8 cellular contexts compared by ENCODE assay signal in the genomic region with DNA sequence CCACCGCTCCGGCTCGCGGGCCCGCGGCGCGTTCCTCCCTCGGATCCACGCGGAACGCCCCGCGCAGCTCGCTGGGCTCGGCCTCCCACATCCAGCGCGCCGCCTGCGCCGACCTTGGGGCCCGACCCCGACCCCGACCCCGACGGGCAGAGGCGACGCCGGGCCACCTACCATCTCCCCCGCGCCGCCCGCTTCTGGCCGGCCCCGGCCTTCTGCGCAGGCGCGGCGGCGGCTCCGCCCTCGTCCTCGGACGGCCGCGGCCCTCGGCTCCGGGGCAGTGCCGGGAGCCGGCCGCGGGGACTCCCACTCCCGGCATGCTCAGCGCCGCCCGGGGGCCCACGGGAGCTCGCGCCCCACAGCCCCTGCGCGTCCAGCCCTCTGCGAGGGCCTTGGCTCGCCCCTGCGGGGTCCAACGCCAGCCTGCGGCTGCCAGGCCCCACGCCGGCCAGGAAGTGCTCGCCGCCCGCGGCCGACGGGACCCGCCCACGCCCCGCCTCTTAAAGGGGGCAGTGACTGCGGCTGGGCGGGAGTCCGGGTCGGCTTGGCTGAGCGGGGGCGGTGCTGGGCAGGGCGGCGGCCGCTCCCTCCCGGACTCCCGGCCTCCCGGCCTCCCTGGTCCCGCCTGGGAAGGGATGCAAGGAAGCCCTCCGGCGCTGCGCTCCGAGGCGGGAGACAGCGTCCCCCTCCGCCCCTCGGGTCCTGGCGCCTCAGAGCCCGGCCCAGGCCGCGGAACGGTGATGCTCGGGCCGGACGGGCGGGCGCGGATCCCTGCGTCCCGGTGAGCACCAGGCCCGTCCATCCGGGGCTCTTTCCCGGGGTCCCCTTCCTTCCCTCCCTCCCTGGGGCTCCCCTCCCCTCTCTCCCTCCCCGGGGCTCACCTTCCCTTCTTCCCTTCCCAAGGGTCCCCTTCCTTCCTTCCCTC. TPM values are rescaled to one million over a fixed set of nuclear protein-coding genes. Genes with fewer than 3 reads are reported as not detected.
DNase-seq lines count a peak whose midpoint lies in the region; ATAC-seq and TF ChIP-seq lines count a peak whose summit lies in the region.

Gene DCUN1D2, minus strand, starts transcription at position 216 of the 922 bp plus-strand sequence. Its CDS starts 42 bp downstream, at position 174.

- no peak for TF ChIP-seq CTCF in IMR-90 (conservative IDR thresholded peaks at IDR 0.05; ENCODE audit: low read depth, low read length)
- TF ChIP-seq CTCF in fibroblast of pulmonary artery (IDR thresholded peaks at IDR 0.05; ENCODE audit: low read length, missing control alignments), result no peak
- TF ChIP-seq CTCF in nephron progenitor cell (IDR thresholded peaks at IDR 0.05), result no peak

- H3K36me3 Mint-ChIP-seq in activated T-helper 17 cell treated with anti-CD3 and anti-CD28 coated beads, Interleukin-2, amount 50 U/mL, for 72 hours (ENCODE audit: low read depth), result peaks cover 29% of the 10 kb centered on the region
- peaks cover 2% of the 10 kb centered on the region for H3K36me3 Mint-ChIP-seq in nephron progenitor cell (ENCODE audit: low read depth)
- peaks cover 10% of the 10 kb centered on the region for H3K36me3 Mint-ChIP-seq in stimulated activated naive CD8-positive, alpha-beta T cell treated with anti-CD3 and anti-CD28 coated beads, Interleukin-15, Interleukin-2, amounts not matched to agents 100 ng/mL and 50 ng/mL, for 24 hours (ENCODE audit: low read depth)

- POLR2A ChIA-PET in IMR-90 (lab: Charles Lee; ENCODE audit: unreplicated experiment), result interaction anchor here (0.6 kb wide), 2 partner anchors 10 to 11 kb away, joined by 7 to 8 read pairs; no protein-coding TSS in a partner anchor

- H3K27ac Mint-ChIP-seq in activated T-helper 17 cell treated with anti-CD3 and anti-CD28 coated beads, Interleukin-2, amount 50 U/mL, for 72 hours, result peak within 1 kb of the TSS; percentile 87
- H3K27ac Mint-ChIP-seq in nephron progenitor cell, result peak within 1 kb of the TSS; percentile 98
- peak within 1 kb of the TSS; percentile 78 for H3K27ac Mint-ChIP-seq in stimulated activated naive CD8-positive, alpha-beta T cell treated with anti-CD3 and anti-CD28 coated beads, Interleukin-15, Interleukin-2, amounts not matched to agents 100 ng/mL and 50 ng/mL, for 24 hours

- peak within 1 kb of the TSS; percentile 39 for H3K18ac ChIP-seq in IMR-90 (ENCODE audit: low read depth, low read length)

- H3K4me3 ChIP-seq in IMR-90 (ENCODE audit: insufficient read depth, low read depth, low read length) (peak within 1 kb of the TSS; percentile 77), fibroblast of pulmonary artery (replicated peaks; ENCODE audit: low read depth, low read length) (peak within 1 kb of the TSS; percentile 88)

- H3K4me3 Mint-ChIP-seq in activated T-helper 17 cell treated with anti-CD3 and anti-CD28 coated beads, Interleukin-2, amount 50 U/mL, for 72 hours, result peak within 1 kb of the TSS; percentile 93
- peak within 1 kb of the TSS; percentile 93 for H3K4me3 Mint-ChIP-seq in nephron progenitor cell
- H3K4me3 Mint-ChIP-seq in stimulated activated naive CD8-positive, alpha-beta T cell treated with anti-CD3 and anti-CD28 coated beads, Interleukin-15, Interleukin-2, amounts not matched to agents 100 ng/mL and 50 ng/mL, for 24 hours, result peak within 1 kb of the TSS; percentile 93

- H3K27me3 ChIP-seq in IMR-90 (ENCODE audit: control insufficient read depth, insufficient read depth, low read length), result no peaks in the 10 kb centered on the region

- BruUV-seq in IMR-90 (replicated peaks; lab: Mats Ljungman, UMichigan), result no TSS peak

- H3K4me2 ChIP-seq in IMR-90 (ENCODE audit: low read depth, low read length), result peak within 1 kb of the TSS; percentile 88

- H4K8ac ChIP-seq in IMR-90 (ENCODE audit: low read depth in 2 of 2, low read length in 2 of 2), result peak within 1 kb of the TSS; percentile 12 to 57; a peak in 3 of 4 replicates

- CTCF ChIA-PET in IMR-90 (lab: Yijun Ruan, JAX), result no interaction called here

- H3K4ac ChIP-seq in IMR-90 (ENCODE audit: low read depth, low read length), result peak within 1 kb of the TSS; percentile 77

- peaks cover 12% of the 10 kb centered on the region for H3K36me3 ChIP-seq in IMR-90 (ENCODE audit: control insufficient read depth, insufficient read depth, low read length)

- H3K27me3 Mint-ChIP-seq in activated T-helper 17 cell treated with anti-CD3 and anti-CD28 coated beads, Interleukin-2, amount 50 U/mL, for 72 hours, result no peaks in the 10 kb centered on the region
- peaks cover 3% of the 10 kb centered on the region for H3K27me3 Mint-ChIP-seq in nephron progenitor cell (ENCODE audit: low read depth, poor library complexity)
- no peaks in the 10 kb centered on the region for H3K27me3 Mint-ChIP-seq in stimulated activated naive CD8-positive, alpha-beta T cell treated with anti-CD3 and anti-CD28 coated beads, Interleukin-15, Interleukin-2, amounts not matched to agents 100 ng/mL and 50 ng/mL, for 24 hours

- H2BK15ac ChIP-seq in IMR-90 (ENCODE audit: low read depth, low read length), result no peak within 1 kb of the TSS

- H4K20me1 ChIP-seq in IMR-90 (ENCODE audit: insufficient read depth, low read length), result peaks cover 69% of the 10 kb centered on the region

- H2AK5ac ChIP-seq in IMR-90 (ENCODE audit: low read depth, low read length), result peak within 1 kb of the TSS; percentile 84

- peak; percentile 35; the same call in 1 of the 2 replicates for TF ChIP-seq POLR2A in IMR-90 (IDR thresholded peaks at IDR 0.05; ENCODE audit: low read depth, low read length)

- H3K9me1 ChIP-seq in IMR-90 (ENCODE audit: insufficient read depth, low read length), result peaks cover 32% of the 10 kb centered on the region

- H3K27ac ChIP-seq in IMR-90 (ENCODE audit: insufficient read depth, low read length), result peak within 1 kb of the TSS; percentile 95

- H2BK120ac ChIP-seq in IMR-90 (ENCODE audit: low read depth, low read length), result peak within 1 kb of the TSS; percentile 63

- peak within 1 kb of the TSS; percentile 89 for H3K14ac ChIP-seq in IMR-90 (replicated peaks; ENCODE audit: low read depth, low read length)

- ATAC-seq in GM21529 (IDR thresholded peaks at IDR 0.05; ENCODE audit: unreplicated experiment) (peak; percentile 77), IMR-90 (ENCODE audit: low read depth) (peak; percentile 90)
- ATAC-seq in activated T-helper 17 cell treated with anti-CD3 and anti-CD28 coated beads, Interleukin-2, amount 50 U/mL, for 72 hours (replicated peaks), result peak; percentile 80

- no peaks in the 10 kb centered on the region for H3K9me3 Mint-ChIP-seq in activated T-helper 17 cell treated with anti-CD3 and anti-CD28 coated beads, Interleukin-2, amount 50 U/mL, for 72 hours
- no peaks in the 10 kb centered on the region for H3K9me3 Mint-ChIP-seq in nephron progenitor cell
- H3K9me3 Mint-ChIP-seq in stimulated activated naive CD8-positive, alpha-beta T cell treated with anti-CD3 and anti-CD28 coated beads, Interleukin-15, Interleukin-2, amounts not matched to agents 100 ng/mL and 50 ng/mL, for 24 hours, result no peaks in the 10 kb centered on the region

- H3K9ac ChIP-seq in IMR-90 (ENCODE audit: low read depth, low read length), result peak within 1 kb of the TSS; percentile 94

- no peaks in the 10 kb centered on the region for H3K9me3 ChIP-seq in IMR-90 (ENCODE audit: control insufficient read depth, insufficient read depth, low read length)

- peak within 1 kb of the TSS; percentile 43 for H4K5ac ChIP-seq in IMR-90 (ENCODE audit: low read depth, low read length)

- H3K79me1 ChIP-seq in IMR-90 (ENCODE audit: low read depth in 1 of 2, low read length in 2 of 2), result peaks cover 52 to 77% of the 10 kb centered on the region in 2 experiments

- peaks cover 16% of the 10 kb centered on the region for H3K4me1 ChIP-seq in IMR-90 (ENCODE audit: control insufficient read depth, insufficient read depth, low read length)

- H2AK9ac ChIP-seq in IMR-90 (replicated peaks; ENCODE audit: low read depth, low read length, poor library complexity), result peak within 1 kb of the TSS; percentile 98

- peak within 1 kb of the TSS; percentile 85; the same call in 1 of the 2 replicates for H3K56ac ChIP-seq in IMR-90 (ENCODE audit: extremely low read depth, insufficient read depth, low read length)

- H4K91ac ChIP-seq in IMR-90 (ENCODE audit: insufficient read depth, low read depth, low read length), result peak within 1 kb of the TSS; percentile 77

- intact Hi-C loops in IMR-90 (cut with micrococcal nuclease), result no loop called here

- peaks cover 43% of the 10 kb centered on the region for H3K4me1 Mint-ChIP-seq in activated T-helper 17 cell treated with anti-CD3 and anti-CD28 coated beads, Interleukin-2, amount 50 U/mL, for 72 hours
- H3K4me1 Mint-ChIP-seq in nephron progenitor cell, result peaks cover 75% of the 10 kb centered on the region
- peaks cover 67% of the 10 kb centered on the region for H3K4me1 Mint-ChIP-seq in stimulated activated naive CD8-positive, alpha-beta T cell treated with anti-CD3 and anti-CD28 coated beads, Interleukin-15, Interleukin-2, amounts not matched to agents 100 ng/mL and 50 ng/mL, for 24 hours (ENCODE audit: low read depth)

- peak within 1 kb of the TSS; percentile 95 for H3K23ac ChIP-seq in IMR-90 (ENCODE audit: low read depth, low read length)

- dilution Hi-C loops in IMR-90 (cut with HindIII; ENCODE audit: low sequenced_read_pairs, unreplicated experiment), result no loop called here

- DNase-seq in DMS53 treated with DMSO at 0.1 percent for 48 hours (lab: John Stamatoyannopoulos, UW; ENCODE audit: unreplicated experiment) (peak; percentile 9), IMR-90 (peak; percentile 96), RPMI8226 (peak; percentile 85), fibroblast of pulmonary artery (ENCODE audit: low read depth) (peak; percentile 98), nephron progenitor cell (peak; percentile 94)

- peak within 1 kb of the TSS; percentile 82 for H2BK5ac ChIP-seq in IMR-90 (ENCODE audit: low read depth, low read length, poor library complexity, severe bottlenecking)

- H2AFZ ChIP-seq in IMR-90 (replicated peaks; ENCODE audit: low read length, poor library complexity), result peak within 1 kb of the TSS; percentile 97

- H2BK20ac ChIP-seq in IMR-90 (ENCODE audit: low read depth, low read length), result no peak within 1 kb of the TSS

- in situ Hi-C loops in IMR-90 (cut with MboI; ENCODE audit: low sequenced_read_pairs), result no loop called here

- WGBS in IMR-90 (ENCODE audit: extremely low coverage in 2 of 2, insufficient read length in 1 of 2), 2 experiments, result 1% methylated on average over 71 of the region's 115 CpGs; no CpG with 5 or more reads in 1 of the 2 experiments

- TF ChIP-seq RAD21 in IMR-90 (IDR thresholded peaks at IDR 0.05; ENCODE audit: low read length), result no peak

TF ChIP-seq in IMR-90, 13 proteins besides CTCF, POLR2A, EP300 and RAD21 (continues in another document):
- TF ChIP-seq RCOR1 (IDR thresholded peaks at IDR 0.05; ENCODE audit: insufficient replicate concordance, low read length) (peak; percentile 77), RFX5 (IDR thresholded peaks at IDR 0.05; ENCODE audit: low read depth, low read length) (no peak), MAZ (IDR thresholded peaks at IDR 0.05; ENCODE audit: borderline replicate concordance, low read depth, low read length) (peak; percentile 82; the same call in 1 of the 2 replicates)

RNA-seq across cellular contexts. Expression of gene DCUN1D2, which starts in this region (rescaled TPM):
- total RNA-seq in IMR-90 (2012; rRNA removed), result 6.9 and 8.1 TPM in 2 replicates
- 7.9 and 11.5 TPM in 2 replicates for polyA plus RNA-seq in IMR-90 (2012; rRNA removed)
- 4.2 and 6.5 TPM in 2 replicates for polyA plus RNA-seq in IMR-90 (2012; cell fraction: cytosol; rRNA removed)
- polyA plus RNA-seq in IMR-90 (2012; cell fraction: nucleus; rRNA removed; ENCODE audit: low replicate concordance), result 43.9 and 65.7 TPM in 2 replicates
- 10 to 100 TPM; 18.5 to 24.4 TPM for total RNA-seq in activated T-helper 17 cell treated with anti-CD3 and anti-CD28 coated beads, Interleukin-2, amount 50 U/mL, for 72 hours

Comparison
In these comparisons a context has a peak if more than half of its experiments do, and no peak if none do; other contexts are left out.
1. Peak in every context shown above with its lines: DNase-seq, ATAC-seq, H3K4me3 ChIP-seq and H3K27ac ChIP-seq.
2. DNase-seq: peak in every context shown above with its lines; median percentile 98 in fibroblast of pulmonary artery; 96 in IMR-90; 94 in nephron progenitor cell; 85 in RPMI8226; 9 in DMS53 treated with DMSO at 0.1 percent for 48 hours.